ENCODE assay signal across 22 cellular contexts in the genomic region with DNA sequence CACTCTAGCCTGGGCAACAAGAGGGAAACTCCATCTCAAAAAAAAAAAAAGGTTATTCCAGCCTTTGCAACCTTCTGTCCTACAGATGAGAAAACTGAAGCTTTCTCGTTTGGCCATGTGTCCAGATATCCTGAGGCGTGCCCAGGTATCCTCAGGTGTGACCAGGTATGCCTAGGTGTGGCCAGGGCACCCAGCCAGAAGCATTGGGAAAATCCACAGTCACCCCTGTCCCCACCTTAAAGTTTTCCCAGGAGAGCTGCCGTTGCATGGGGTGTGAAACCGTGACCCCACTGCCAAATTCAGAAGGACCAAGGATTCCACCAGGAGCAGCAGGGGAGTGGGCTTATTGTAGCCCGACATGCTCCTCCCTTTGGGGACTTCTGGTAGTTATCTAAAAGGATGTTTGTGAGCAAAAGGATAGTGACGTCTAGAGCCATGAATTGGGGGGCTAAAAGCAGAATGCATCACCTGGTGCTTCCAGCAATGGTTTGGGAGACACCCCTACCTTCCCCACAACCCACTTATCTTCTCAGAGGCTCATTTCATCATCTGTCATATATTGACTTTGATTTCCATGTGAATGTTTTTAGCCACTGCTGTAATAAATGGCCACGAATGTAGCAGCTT. TPM values are rescaled to one million over a fixed set of nuclear protein-coding genes. Genes with fewer than 3 reads are reported as not detected.
DNase-seq lines count a peak whose midpoint lies in the region; ATAC-seq and TF ChIP-seq lines count a peak whose summit lies in the region.
"Had no signal": no experiment of that assay in that cellular context is flagged by ENCODE, and none has a peak within 500 bp of the region (broad histone marks: within the 10 kb centered on the region; RNA-seq: fewer than 3 reads in every experiment).

No MANE protein-coding gene starts in this region.

- CTCF ChIA-PET in mammary epithelial cell (lab: Charles Lee; ENCODE audit: low non-redundant PET): no interaction called here

- no peak overlapping the region for H2AFZ ChIP-seq in neuronal stem cell (ENCODE audit: low read length)
- no peak overlapping the region for H2AFZ ChIP-seq in mammary epithelial cell (ENCODE audit: low read depth, low read length)
- H2AFZ ChIP-seq: PC-9 had no signal

- no peak overlapping the region for H3K23ac ChIP-seq in neuronal stem cell (ENCODE audit: low read depth, low read length, poor library complexity)

- H3K4me2 ChIP-seq in neuronal stem cell (ENCODE audit: insufficient read depth, low read length, poor library complexity, severe bottlenecking) (no peak overlapping the region), mammary epithelial cell (ENCODE audit: insufficient read depth, low read depth, low read length) (no peak overlapping the region)
- H3K4me2 ChIP-seq: BLaER1, PC-9 had no signal

- intact Hi-C loops in cardiac septum (cut with DNase I) (loop anchor here (5.0 to 10.0 kb wide), 2 partner anchors 178 to 190 kb away; partner anchors contain the start of gene CD99), left ventricle myocardium inferior (cut with micrococcal nuclease) (no loop called here), mammary epithelial cell (cut with micrococcal nuclease) (no loop called here)

- in situ Hi-C loops in mammary epithelial cell (cut with MboI; ENCODE audit: low sequenced_read_pairs in 2 of 2): no loop called here

- H3K14ac ChIP-seq in neuronal stem cell (ENCODE audit: low read length): no peak overlapping the region

- no peak overlapping the region for H2BK12ac ChIP-seq in neuronal stem cell (ENCODE audit: low read length)

- no peak overlapping the region for H3K9ac ChIP-seq in neuronal stem cell (ENCODE audit: low read depth, low read length, poor library complexity)
- H3K9ac ChIP-seq in mammary epithelial cell (ENCODE audit: insufficient read depth, low read length): no peak overlapping the region
- H3K9ac ChIP-seq: BLaER1 had no signal

- H3K27ac ChIP-seq in left ventricle myocardium inferior (replicated peaks) (no peak overlapping the region), neuronal stem cell (replicated peaks; ENCODE audit: low read length) (no peak overlapping the region), mammary epithelial cell (ENCODE audit: insufficient read depth, low read depth, low read length) (no peak overlapping the region)
- H3K27ac ChIP-seq: BLaER1, PC-9, SJSA1 had no signal

- peaks cover 2% of the 10 kb centered on the region for H3K79me1 ChIP-seq in neuronal stem cell (ENCODE audit: low read depth, low read length)

- no peak overlapping the region for H2BK120ac ChIP-seq in neuronal stem cell (ENCODE audit: low read depth, low read length)

- TF ChIP-seq CTCF in left ventricle myocardium inferior (IDR thresholded peaks at IDR 0.05; ENCODE audit: borderline replicate concordance) (no peak), mammary epithelial cell (conservative IDR thresholded peaks at IDR 0.05 in 1 of 2, IDR thresholded peaks at IDR 0.05 in 1 of 2; ENCODE audit: extremely low read depth in 1 of 2, insufficient read depth in 1 of 2, low read depth in 1 of 2, low read length in 2 of 2) (no peak)

- WGBS in neuronal stem cell (ENCODE audit: extremely low coverage in 2 of 2, insufficient read length in 2 of 2, insufficient replicate concordance in 1 of 2), 2 donors: no CpG with 5 or more reads among the region's 7 CpGs
- WGBS in mammary epithelial cell (ENCODE audit: low coverage, missing lambda C conversion rate): 74% methylated on average over 6 of the region's 7 CpGs

- H2BK15ac ChIP-seq in neuronal stem cell (ENCODE audit: low read length): no peak overlapping the region

- H3K79me2 ChIP-seq in mammary epithelial cell (ENCODE audit: insufficient read depth, low read length): peaks cover 6% of the 10 kb centered on the region

- dilution Hi-C loops in mammary epithelial cell (cut with HindIII; ENCODE audit: low sequenced_read_pairs): no loop called here

- H2BK5ac ChIP-seq in neuronal stem cell (ENCODE audit: low read length): no peak overlapping the region

- H3K4me1 ChIP-seq in left ventricle myocardium inferior (peaks cover 7% of the 10 kb centered on the region), neuronal stem cell (ENCODE audit: control insufficient read depth in 2 of 2, insufficient read depth in 1 of 2, low read depth in 1 of 2, low read length in 2 of 2) (no peaks in the 10 kb centered on the region), mammary epithelial cell (ENCODE audit: insufficient read depth, low read length) (no peaks in the 10 kb centered on the region)

- H3K4me3 ChIP-seq in left ventricle myocardium inferior (no peak overlapping the region), neuronal stem cell (ENCODE audit: low read length in 2 of 2) (no peak overlapping the region), mammary epithelial cell (replicated peaks in 1 of 3; ENCODE audit: insufficient read depth in 1 of 3, low read depth in 2 of 3, low read length in 3 of 3) (no peak overlapping the region)
- H3K4me3 ChIP-seq: BLaER1, GM12878, PC-9, SJSA1 had no signal

- H3K36me3 ChIP-seq in left ventricle myocardium inferior: no peaks in the 10 kb centered on the region
- no peaks in the 10 kb centered on the region for H3K36me3 ChIP-seq in neuronal stem cell (replicated peaks in 1 of 2; ENCODE audit: control insufficient read depth in 2 of 2, insufficient read depth in 2 of 2, low read length in 2 of 2)
- H3K36me3 ChIP-seq in mammary epithelial cell (ENCODE audit: insufficient read depth, low read length): no peaks in the 10 kb centered on the region
- H3K36me3 ChIP-seq: BLaER1 had no signal

- H4K20me1 ChIP-seq in mammary epithelial cell (ENCODE audit: insufficient read depth, low read length): no peaks in the 10 kb centered on the region

- H3K27me3 ChIP-seq in left ventricle myocardium inferior (ENCODE audit: low read depth) (no peaks in the 10 kb centered on the region), neuronal stem cell (ENCODE audit: control insufficient read depth in 3 of 3, insufficient read depth in 3 of 3, low read depth in 1 of 3, low read length in 3 of 3) (no peaks in the 10 kb centered on the region), mammary epithelial cell (ENCODE audit: insufficient read depth, low read length) (no peaks in the 10 kb centered on the region)
- H3K27me3 ChIP-seq: BLaER1, SJSA1 had no signal

- no peak overlapping the region for H2AK5ac ChIP-seq in neuronal stem cell (ENCODE audit: low read depth, low read length)

- ATAC-seq in GM21367 (IDR thresholded peaks at IDR 0.05; ENCODE audit: unreplicated experiment): no peak
- ATAC-seq: GM12878 had no signal

- BruUV-seq in mammary epithelial cell (replicated peaks; lab: Mats Ljungman, UMichigan): no TSS peak

- H4K8ac ChIP-seq in neuronal stem cell (ENCODE audit: low read depth, low read length): no peak overlapping the region

- H3K4ac ChIP-seq in neuronal stem cell (ENCODE audit: low read length): no peak overlapping the region

- no peak overlapping the region for H4K91ac ChIP-seq in neuronal stem cell (ENCODE audit: low read depth, low read length, poor library complexity)

- H3K18ac ChIP-seq in neuronal stem cell (ENCODE audit: low read length): peak overlapping the region; percentile 21

- peak; percentile 55 for DNase-seq in cardiac septum (ENCODE audit: low spot score)
- DNase-seq in left ventricle myocardium inferior: no peak
- DNase-seq in epidermal melanocyte (ENCODE audit: insufficient read length, low spot score): peak; percentile 11
- DNase-seq in neuronal stem cell (ENCODE audit: low spot score): no peak
- DNase-seq in NCI-H146 (lab: John Stamatoyannopoulos, UW): no peak
- no peak for DNase-seq in mammary epithelial cell
- no peak for DNase-seq in hepatic stellate cell (ENCODE audit: low spot score)
- DNase-seq: CD4-positive, CD25-positive, alpha-beta regulatory T cell; KBM-7; MV-4-11; NCI-H1105 treated with DMSO at 0.1 percent for 48 hours; NCI-H2029; NCI-H446 treated with DMSO at 0.1 percent for 48 hours; NCI-H526; NCI-H82; NK-92 treated with Interleukin-12 subunit alpha and Interleukin-12 subunit beta, amount 100 ng/mL, for 24 hours; PC-9; Right ventricle myocardium superior had no signal

- no peaks in the 10 kb centered on the region for H3K9me3 ChIP-seq in left ventricle myocardium inferior (replicated peaks)
- no peaks in the 10 kb centered on the region for H3K9me3 ChIP-seq in neuronal stem cell (replicated peaks in 1 of 2; ENCODE audit: control insufficient read depth in 2 of 2, insufficient read depth in 1 of 2, low read depth in 1 of 2, low read length in 2 of 2)
- no peaks in the 10 kb centered on the region for H3K9me3 ChIP-seq in mammary epithelial cell (replicated peaks; ENCODE audit: insufficient read depth, low read length)
- H3K9me3 ChIP-seq: BLaER1, SJSA1 had no signal

RNA-seq across cellular contexts. Expression of gene DHRSX, which starts 4.0 kb away (rescaled TPM):
- total RNA-seq in cardiac septum (24.9 TPM), left ventricle myocardium inferior (35.3 TPM), mammary epithelial cell (10 to 100 TPM; 14.3 to 21.7 TPM)
- polyA plus RNA-seq in neuronal stem cell (2013, experiment 1 of 2): 24.5 TPM
- polyA plus RNA-seq in neuronal stem cell (2013, experiment 2 of 2): 24.6 TPM
- polyA plus RNA-seq in mammary epithelial cell: 11.8 TPM
- 13.0 TPM for polyA minus RNA-seq in mammary epithelial cell

RNA-seq across cellular contexts. Expression of gene ZBED1, which starts 4.0 kb away (rescaled TPM):
- total RNA-seq in cardiac septum (45.1 TPM), left ventricle myocardium inferior (64.8 TPM), mammary epithelial cell (10 to 100 TPM; 11.9 to 42.0 TPM)
- polyA plus RNA-seq in neuronal stem cell (2013, experiment 1 of 2): 19.2 TPM
- polyA plus RNA-seq in neuronal stem cell (2013, experiment 2 of 2): 18.2 TPM
- polyA plus RNA-seq in mammary epithelial cell: 9.1 TPM
- 20.4 TPM for polyA minus RNA-seq in mammary epithelial cell

Comparison
In these comparisons a context has a peak if more than half of its experiments do, and no peak if none do; other contexts are left out.
1. DNase-seq: peak in cardiac septum (single experiment) and epidermal melanocyte (single experiment); none in left ventricle myocardium inferior (single experiment), neuronal stem cell (single experiment), NCI-H146 (single experiment), mammary epithelial cell (single experiment) and hepatic stellate cell (single experiment).